7 cellular contexts compared by ENCODE assay signal in the genomic region with DNA sequence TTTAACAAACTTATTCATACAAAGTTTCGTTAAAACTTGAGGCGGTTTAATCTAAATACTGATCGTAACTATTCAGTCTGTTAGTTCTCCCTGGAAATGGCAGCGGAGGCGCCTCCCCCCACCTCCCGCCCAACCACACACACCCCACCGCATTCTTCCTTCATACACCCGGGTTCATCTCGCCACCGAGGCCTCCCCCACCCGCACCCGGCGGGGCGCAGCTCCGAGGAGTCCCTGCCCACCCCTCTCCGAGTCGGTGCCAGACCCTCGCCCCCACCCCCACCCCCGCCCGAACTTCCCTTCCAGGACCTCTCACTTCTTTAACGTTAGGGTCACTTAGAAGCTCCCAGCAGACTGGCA. TPM values are rescaled to one million over a fixed set of nuclear protein-coding genes. Genes with fewer than 3 reads are reported as not detected.
A peak's percentile ranks its signal among the peaks of the same experiment; 100 is the strongest.
DNase-seq lines count a peak whose midpoint lies in the region; TF ChIP-seq lines count a peak whose summit lies in the region.

No MANE protein-coding gene starts in this region.

- TF ChIP-seq POLR2A in NB4 (IDR thresholded peaks at IDR 0.05; ENCODE audit: extremely low read depth, insufficient read length) (no peak), adrenal gland (IDR thresholded peaks at IDR 0.05) (no peak)

- H3K4me2 ChIP-seq in smooth muscle cell: peak overlapping the region; percentile 92

- H3K9me3 ChIP-seq in adrenal gland (replicated peaks in 1 of 3) (no peaks in the 10 kb centered on the region), smooth muscle cell (replicated peaks; ENCODE audit: low read depth) (no peaks in the 10 kb centered on the region)

- H3K79me2 ChIP-seq in smooth muscle cell (ENCODE audit: low read depth): peaks cover 19% of the 10 kb centered on the region

- H4K20me1 ChIP-seq in smooth muscle cell (ENCODE audit: low read depth): peaks cover 35% of the 10 kb centered on the region

- peak; percentile 35 for DNase-seq in GM10266 (ENCODE audit: extremely low spot score)
- peak; percentile 87 for DNase-seq in NB4 (ENCODE audit: low read depth)
- DNase-seq in adrenal gland: peak in 6 of 7 donors; percentile 42 to 64 (median 52)
- no peak for DNase-seq in smooth muscle cell (lab: John Stamatoyannopoulos, UW; ENCODE audit: unreplicated experiment)
- DNase-seq in dedifferentiated amniotic fluid mesenchymal stem cell (ENCODE audit: extremely low spot score): no peak
- no peak for DNase-seq in cerebellum (ENCODE audit: low spot score)

- H2AFZ ChIP-seq in smooth muscle cell (ENCODE audit: low read depth): peak overlapping the region; percentile 86

- peak overlapping the region; percentile 68 to 95 (median 89) for H3K27ac ChIP-seq in adrenal gland
- H3K27ac ChIP-seq in smooth muscle cell (ENCODE audit: low read depth): peak overlapping the region; percentile 84

- no peaks in the 10 kb centered on the region for H3K36me3 ChIP-seq in adrenal gland (replicated peaks in 1 of 2)
- no peaks in the 10 kb centered on the region for H3K36me3 ChIP-seq in smooth muscle cell (ENCODE audit: low read depth)

- H3K27me3 ChIP-seq in adrenal gland (no peaks in the 10 kb centered on the region), smooth muscle cell (ENCODE audit: low read depth) (no peaks in the 10 kb centered on the region)

- H3K9ac ChIP-seq in smooth muscle cell (ENCODE audit: low read depth): peak overlapping the region; percentile 67

- H3K4me1 ChIP-seq in adrenal gland (replicated peaks in 1 of 2): peaks cover 13 to 15% of the 10 kb centered on the region in 2 donors
- H3K4me1 ChIP-seq in smooth muscle cell (ENCODE audit: low read depth): peaks cover 22% of the 10 kb centered on the region

- peaks cover 28% of the 10 kb centered on the region for H3F3A ChIP-seq in smooth muscle cell (ENCODE audit: low read depth)

- 0 to 2% (median 1%) methylated on average over 13 to 21 of the region's 21 CpGs for WGBS in adrenal gland, 4 donors
- 0% methylated on average over 8 of the region's 21 CpGs for WGBS in smooth muscle cell (ENCODE audit: low lambda C conversion rate)

- H3K4me3 ChIP-seq in NB4 (ENCODE audit: low read depth, low read length) (peak overlapping the region; percentile 84), adrenal gland (peak overlapping the region in 3 of 4 donors; percentile 36 to 95 (median 61)), iPS-11a (ENCODE audit: low read depth, low read length) (peak overlapping the region; percentile 29), smooth muscle cell (peak overlapping the region; percentile 76)

- no peak for TF ChIP-seq CTCF in GM10266 (IDR thresholded peaks at IDR 0.05; ENCODE audit: control insufficient read depth, insufficient read depth, low read depth, missing control alignments)
- TF ChIP-seq CTCF in NB4 (IDR thresholded peaks at IDR 0.05; ENCODE audit: low read depth, low read length): no peak
- no peak for TF ChIP-seq CTCF in adrenal gland (IDR thresholded peaks at IDR 0.05)
- TF ChIP-seq CTCF in smooth muscle cell (IDR thresholded peaks at IDR 0.05; ENCODE audit: borderline replicate concordance, insufficient read depth, poor library complexity, severe bottlenecking): no peak

- intact Hi-C loops in adrenal gland (cut with DNase I): no loop called here

RNA-seq across cellular contexts. Expression of gene ZNF516, which starts 0.9 kb away (rescaled TPM):
- 10 to 100 TPM; 23.8 to 60.1 (median 36.2) TPM for total RNA-seq in adrenal gland
- 10 to 100 TPM in 2 of 3 donors, 1 to 10 TPM in 1; 8.6 to 18.0 (median 15.0) TPM for polyA plus RNA-seq in adrenal gland
- total RNA-seq in smooth muscle cell: 24.2 and 32.3 TPM in 2 replicates
- 14.1 and 15.6 TPM in 2 replicates for polyA plus RNA-seq in smooth muscle cell
- total RNA-seq in cerebellum: 27.5 TPM

Comparison
In these comparisons a context has a peak if more than half of its experiments do, and no peak if none do; other contexts are left out.
1. DNase-seq: peak in GM10266 (single experiment), NB4 (single experiment) and adrenal gland (6 of 7); none in smooth muscle cell (single experiment), dedifferentiated amniotic fluid mesenchymal stem cell (single experiment) and cerebellum (single experiment).
2. H3K4me3 ChIP-seq: peak in every context shown above with its lines; median percentile 84 in NB4; 76 in smooth muscle cell; 61 in adrenal gland; 29 in iPS-11a.